Comparison of ENCODE assay signal across 1 cellular context in genomic region chr10:45179716-45180115, GRCh38.
TF ChIP-seq lines count a peak whose summit lies in the region.

No MANE protein-coding gene starts in this region.

TF ChIP-seq in IMR-90, 13 proteins besides CTCF, POLR2A, EP300 and RAD21 (continued from another document):
- no peak for TF ChIP-seq MAZ (IDR thresholded peaks at IDR 0.05; ENCODE audit: borderline replicate concordance, low read depth, low read length)
- no peak for TF ChIP-seq CHD1 (IDR thresholded peaks at IDR 0.05; ENCODE audit: low read depth, low read length)
- TF ChIP-seq CEBPB (IDR thresholded peaks at IDR 0.05; ENCODE audit: low read depth, low read length): no peak
